ENCODE assay signal across 10 cellular contexts in genomic region chr3:87755852-87756251, GRCh38. TPM values are rescaled to one million over a fixed set of nuclear protein-coding genes. Genes with fewer than 3 reads are reported as not detected.
"Had no signal": no experiment of that assay in that cellular context is flagged by ENCODE, and none has a peak within 500 bp of the region (broad histone marks: within the 10 kb centered on the region; RNA-seq: fewer than 3 reads in every experiment).

No MANE protein-coding gene starts in this region.

- H3K9ac ChIP-seq: KMS-11 had no signal

- DNase-seq: IMR-90, KBM-7, KG1 had no signal

- ATAC-seq: HepG2 had no signal

- FAIRE-seq: HepG2, HTR-8/SVneo had no signal

- H3K4me2 ChIP-seq: KMS-11 had no signal

- H3K27ac ChIP-seq: HL-60, KMS-11 had no signal

RNA-seq across cellular contexts. Expression of gene HTR1F, which starts 36.7 kb away (rescaled TPM):
- total RNA-seq: HepG2, HT-29, HT1080, IMR-90 had no signal
- polyA plus RNA-seq: HepG2, IgD-negative memory B cell, IMR-90 had no signal
